ENCODE assay signal across 22 cellular contexts in the genomic region with DNA sequence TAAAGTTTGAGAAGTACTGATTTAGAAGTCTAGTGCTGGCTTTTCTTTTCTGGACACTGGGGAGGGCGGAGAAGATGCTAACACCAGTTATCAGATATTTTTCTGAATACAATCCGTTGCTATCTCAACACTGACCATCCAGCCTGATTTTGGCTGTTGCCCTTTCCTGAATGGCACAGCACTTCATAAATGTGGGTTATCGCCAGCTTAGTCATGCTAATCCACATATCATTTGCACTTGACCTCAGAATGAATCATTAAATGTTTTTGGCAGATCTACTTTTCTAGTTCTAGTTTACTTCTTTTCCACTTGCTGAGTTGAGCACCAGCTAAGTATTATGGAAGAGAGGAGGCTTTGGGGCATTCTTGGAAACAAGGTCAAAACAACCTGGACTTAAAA.
DNase-seq lines count a peak whose midpoint lies in the region; FAIRE-seq and TF ChIP-seq lines count a peak whose summit lies in the region.
"Had no signal": no experiment of that assay in that cellular context is flagged by ENCODE, and none has a peak within 500 bp of the region (broad histone marks: within the 10 kb centered on the region; RNA-seq: fewer than 3 reads in every experiment).

No MANE protein-coding gene starts in this region.

- TF ChIP-seq POLR2A in breast epithelium (IDR thresholded peaks at IDR 0.05) (no peak), GM12891 (IDR thresholded peaks at IDR 0.05; ENCODE audit: low read depth, low read length) (no peak)

- peaks cover 0 to 54% of the 10 kb centered on the region in 2 donors for H3K27me3 ChIP-seq in breast epithelium
- H3K27me3 ChIP-seq: esophagus muscularis mucosa, neutrophil, vagina had no signal

- no peaks in the 10 kb centered on the region for H3K36me3 Mint-ChIP-seq in MCF 10A (ENCODE audit: insufficient read depth, unreplicated experiment)
- H3K36me3 Mint-ChIP-seq: activated naive CD4-positive, alpha-beta T cell treated with anti-CD3 and anti-CD28 coated beads, Interleukin-2, amount 50 U/mL, for 72 hours; memory B cell had no signal

- DNase-seq in MCF 10A (ENCODE audit: unreplicated experiment) (peak; percentile 52), breast epithelium (ENCODE audit: low spot score in 2 of 2) (no peak), SW 1271 (lab: John Stamatoyannopoulos, UW) (peak; percentile 5 to 59), fibroblast of peridontal ligament (ENCODE audit: extremely low read depth) (peak; percentile 73), stromal cell of bone marrow (ENCODE audit: low read depth) (peak; percentile 50), GM12891 (ENCODE audit: insufficient read length, low spot score) (no peak), Ammon's horn (ENCODE audit: low spot score) (no peak)
- no peak for DNase-seq in activated naive CD4-positive, alpha-beta T cell treated with Interleukin-2 at 50 U/mL for 16 hours
- DNase-seq: activated CD8-positive, alpha-beta memory T cell treated with anti-CD3 and anti-CD28 coated beads, Interleukin-2, amount 50 U/mL, for 4 hours; GOT3; Kasumi-1; NCI-H1694 treated with DMSO at 0.1 percent for 48 hours; NCI-H510A treated with DMSO at 0.1 percent for 48 hours had no signal

- BruUV-seq in MCF 10A (replicated peaks; lab: Mats Ljungman, UMichigan): no TSS peak

- no peaks in the 10 kb centered on the region for H3K36me3 ChIP-seq in breast epithelium
- H3K36me3 ChIP-seq: esophagus muscularis mucosa, neutrophil, vagina had no signal

- H3K4me3 ChIP-seq in breast epithelium: no peak overlapping the region
- H3K4me3 ChIP-seq: coronary artery, esophagus muscularis mucosa, skin epidermis, vagina had no signal

- no peaks in the 10 kb centered on the region for H3K9me3 Mint-ChIP-seq in MCF 10A (ENCODE audit: unreplicated experiment)
- H3K9me3 Mint-ChIP-seq: activated naive CD4-positive, alpha-beta T cell treated with anti-CD3 and anti-CD28 coated beads, Interleukin-2, amount 50 U/mL, for 72 hours; memory B cell; stimulated activated naive CD8-positive, alpha-beta T cell treated with anti-CD3 and anti-CD28 coated beads, Interleukin-15, Interleukin-2, amounts not matched to agents 100 ng/mL and 50 ng/mL, for 24 hours had no signal

- no peak overlapping the region for H3K27ac ChIP-seq in breast epithelium
- H3K27ac ChIP-seq: coronary artery, esophagus muscularis mucosa, neutrophil, skin epidermis, vagina had no signal

- intact Hi-C loops in MCF 10A (cut with micrococcal nuclease) (loop anchor here (10.0 kb wide), 1 partner anchor 249 kb away; a partner anchor contains a TSS), breast epithelium (cut with DNase I; ENCODE audit: low total_unique reads) (no loop called here)

- no peak for TF ChIP-seq CTCF in MCF 10A (IDR thresholded peaks at IDR 0.05; ENCODE audit: unreplicated experiment)
- no peak for TF ChIP-seq CTCF in breast epithelium (IDR thresholded peaks at IDR 0.05)

- H3K4me1 Mint-ChIP-seq in MCF 10A (ENCODE audit: insufficient read depth, unreplicated experiment): peaks cover 12% of the 10 kb centered on the region
- H3K4me1 Mint-ChIP-seq: memory B cell had no signal

- peaks cover 49% of the 10 kb centered on the region for H3K27me3 Mint-ChIP-seq in MCF 10A (ENCODE audit: insufficient read depth, unreplicated experiment)
- H3K27me3 Mint-ChIP-seq: stimulated activated naive CD8-positive, alpha-beta T cell treated with anti-CD3 and anti-CD28 coated beads, Interleukin-15, Interleukin-2, amounts not matched to agents 100 ng/mL and 50 ng/mL, for 24 hours had no signal

- POLR2A ChIA-PET in MCF 10A (lab: Yijun Ruan, JAX): no interaction called here

- no peaks in the 10 kb centered on the region for H3K4me1 ChIP-seq in breast epithelium
- H3K4me1 ChIP-seq: esophagus muscularis mucosa, vagina had no signal

- H3K4me3 Mint-ChIP-seq in MCF 10A (ENCODE audit: unreplicated experiment): no peak overlapping the region
- H3K4me3 Mint-ChIP-seq: memory B cell; stimulated activated naive CD8-positive, alpha-beta T cell treated with anti-CD3 and anti-CD28 coated beads, Interleukin-15, Interleukin-2, amounts not matched to agents 100 ng/mL and 50 ng/mL, for 24 hours had no signal

- no peak for FAIRE-seq in GM12891 (lab: Jason Lieb, UNC)
- FAIRE-seq: A204.1 had no signal

- CTCF ChIA-PET in MCF 10A (lab: Yijun Ruan, JAX): interaction anchor here (0.6 to 0.8 kb wide), 4 partner anchors 26 to 598 kb away, joined by 3 to 4 read pairs (median 3); no protein-coding TSS in a partner anchor

- H3K27ac Mint-ChIP-seq in MCF 10A (ENCODE audit: low read depth, unreplicated experiment): no peak overlapping the region
- H3K27ac Mint-ChIP-seq: activated naive CD4-positive, alpha-beta T cell treated with anti-CD3 and anti-CD28 coated beads, Interleukin-2, amount 50 U/mL, for 72 hours; memory B cell; stimulated activated naive CD8-positive, alpha-beta T cell treated with anti-CD3 and anti-CD28 coated beads, Interleukin-15, Interleukin-2, amounts not matched to agents 100 ng/mL and 50 ng/mL, for 24 hours had no signal

- no peaks in the 10 kb centered on the region for H3K9me3 ChIP-seq in breast epithelium
- H3K9me3 ChIP-seq: esophagus muscularis mucosa, neutrophil, vagina had no signal

TF ChIP-seq in GM12891, 5 proteins besides CTCF, POLR2A, EP300 and RAD21:
- TF ChIP-seq SPI1 (IDR thresholded peaks at IDR 0.05; ENCODE audit: low read depth, low read length) (no peak), POU2F2 (IDR thresholded peaks at IDR 0.05; ENCODE audit: low read depth, low read length) (no peak), PAX5 (IDR thresholded peaks at IDR 0.05; ENCODE audit: insufficient read depth, low read length, severe bottlenecking) (no peak), POLR2AphosphoS5 (IDR thresholded peaks at IDR 0.05; ENCODE audit: low read depth, low read length) (no peak), TAF1 (IDR thresholded peaks at IDR 0.05; ENCODE audit: low read depth, low read length) (no peak)

Comparison
In these comparisons a context has a peak if more than half of its experiments do, and no peak if none do; other contexts are left out.
1. DNase-seq: peak in MCF 10A (single experiment), SW 1271 (2 of 2), fibroblast of peridontal ligament (single experiment) and stromal cell of bone marrow (single experiment); none in breast epithelium (0 of 2), GM12891 (single experiment), Ammon's horn (single experiment) and activated naive CD4-positive, alpha-beta T cell treated with Interleukin-2 at 50 U/mL for 16 hours (single experiment).